ENCODE assay signal across 1 cellular context in the genomic region with DNA sequence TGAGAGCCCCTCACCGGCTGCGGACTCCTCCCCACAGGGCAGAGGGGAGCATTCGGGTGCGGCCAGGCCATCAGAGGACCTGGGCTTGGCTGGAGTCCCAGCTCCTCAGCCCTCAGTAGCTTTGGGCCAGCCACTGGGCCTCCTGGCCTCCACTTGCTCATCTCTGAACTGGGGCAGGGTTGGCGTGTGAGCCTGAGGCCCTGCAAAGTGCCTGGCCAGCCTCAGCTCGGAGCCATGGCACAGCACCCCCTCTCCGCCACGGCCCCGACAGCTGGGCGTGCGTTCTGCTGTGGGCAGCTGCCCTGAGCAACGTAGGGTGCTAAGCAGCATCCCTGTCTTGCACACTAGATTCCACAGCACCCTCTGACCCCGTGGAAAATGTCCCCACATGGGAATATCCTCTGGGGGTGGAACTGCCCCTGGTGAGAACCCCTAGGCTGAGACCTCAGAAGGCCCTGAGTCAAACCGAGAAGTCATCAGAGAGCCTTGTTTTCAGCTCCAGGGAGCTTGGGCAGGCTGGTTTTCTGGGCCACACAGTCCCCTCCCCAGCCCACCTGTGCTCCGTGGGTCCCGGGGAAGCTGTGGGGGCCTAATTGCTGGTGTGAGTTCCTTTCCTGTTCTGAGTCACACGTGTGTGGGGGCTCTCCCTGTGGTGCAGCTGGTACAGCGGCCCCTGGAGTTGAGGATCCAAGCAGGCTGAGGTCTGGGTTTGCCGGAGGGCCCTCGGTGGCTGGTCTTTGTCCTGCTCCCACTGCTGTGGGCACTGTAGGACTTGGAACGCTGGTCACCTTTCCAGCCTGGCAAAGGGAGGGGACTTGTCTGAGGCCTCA.
A peak's percentile ranks its signal among the peaks of the same experiment; 100 is the strongest.
TF ChIP-seq lines count a peak whose summit lies in the region.

No MANE protein-coding gene starts in this region.

TF ChIP-seq in HEK293, 187 proteins besides CTCF, POLR2A, EP300 and RAD21 (continued from another document):
- TF ChIP-seq, protein P1, sequence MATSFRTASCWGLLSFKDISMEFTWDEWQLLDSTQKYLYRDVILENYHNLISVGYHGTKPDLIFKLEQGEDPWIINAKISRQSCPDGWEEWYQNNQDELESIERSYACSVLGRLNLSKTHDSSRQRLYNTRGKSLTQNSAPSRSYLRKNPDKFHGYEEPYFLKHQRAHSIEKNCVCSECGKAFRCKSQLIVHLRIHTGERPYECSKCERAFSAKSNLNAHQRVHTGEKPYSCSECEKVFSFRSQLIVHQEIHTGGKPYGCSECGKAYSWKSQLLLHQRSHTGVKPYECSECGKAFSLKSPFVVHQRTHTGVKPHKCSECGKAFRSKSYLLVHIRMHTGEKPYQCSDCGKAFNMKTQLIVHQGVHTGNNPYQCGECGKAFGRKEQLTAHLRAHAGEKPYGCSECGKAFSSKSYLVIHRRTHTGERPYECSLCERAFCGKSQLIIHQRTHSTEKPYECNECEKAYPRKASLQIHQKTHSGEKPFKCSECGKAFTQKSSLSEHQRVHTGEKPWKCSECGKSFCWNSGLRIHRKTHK (tag by site-specific recombination; IDR thresholded peaks at IDR 0.05), result no peak
- no peak for TF ChIP-seq ZNF529 (tag by site-specific recombination; IDR thresholded peaks at IDR 0.05; ENCODE audit: insufficient replicate concordance)
- TF ChIP-seq MEIS1 (CRISPR knock-in tag; IDR thresholded peaks at IDR 0.05; ENCODE audit: borderline replicate concordance), result no peak
- TF ChIP-seq ZNF416 (tag by site-specific recombination; IDR thresholded peaks at IDR 0.05), result no peak
- TF ChIP-seq ZNF600 (tag by site-specific recombination; IDR thresholded peaks at IDR 0.05), result peak; percentile 50; the same call in 1 of the 2 replicates
- no peak for TF ChIP-seq ZNF157 (tag by site-specific recombination; IDR thresholded peaks at IDR 0.05)
- no peak for TF ChIP-seq ZBTB20 (tag by site-specific recombination; IDR thresholded peaks at IDR 0.05)
- no peak for TF ChIP-seq ZSCAN23 (tag by site-specific recombination; IDR thresholded peaks at IDR 0.05)
- peak; percentile 82 for TF ChIP-seq ZIC2 (tag by site-specific recombination; IDR thresholded peaks at IDR 0.05)
- TF ChIP-seq, protein P2, sequence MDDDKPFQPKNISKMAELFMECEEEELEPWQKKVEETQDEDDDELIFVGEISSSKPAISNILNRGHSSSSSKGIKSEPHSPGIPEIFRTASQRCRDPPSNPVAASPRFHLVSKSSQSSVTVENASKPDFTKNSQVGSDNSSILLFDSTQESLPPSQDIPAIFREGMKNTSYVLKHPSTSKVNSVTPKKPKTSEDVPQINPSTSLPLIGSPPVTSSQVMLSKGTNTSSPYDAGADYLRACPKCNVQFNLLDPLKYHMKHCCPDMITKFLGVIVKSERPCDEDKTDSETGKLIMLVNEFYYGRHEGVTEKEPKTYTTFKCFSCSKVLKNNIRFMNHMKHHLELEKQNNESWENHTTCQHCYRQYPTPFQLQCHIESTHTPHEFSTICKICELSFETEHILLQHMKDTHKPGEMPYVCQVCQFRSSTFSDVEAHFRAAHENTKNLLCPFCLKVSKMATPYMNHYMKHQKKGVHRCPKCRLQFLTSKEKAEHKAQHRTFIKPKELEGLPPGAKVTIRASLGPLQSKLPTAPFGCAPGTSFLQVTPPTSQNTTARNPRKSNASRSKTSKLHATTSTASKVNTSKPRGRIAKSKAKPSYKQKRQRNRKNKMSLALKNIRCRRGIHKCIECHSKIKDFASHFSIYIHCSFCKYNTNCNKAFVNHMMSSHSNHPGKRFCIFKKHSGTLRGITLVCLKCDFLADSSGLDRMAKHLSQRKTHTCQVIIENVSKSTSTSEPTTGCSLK (tag by site-specific recombination; IDR thresholded peaks at IDR 0.05), result no peak
- no peak for TF ChIP-seq ZNF560 (tag by site-specific recombination; IDR thresholded peaks at IDR 0.05; ENCODE audit: borderline replicate concordance)
- no peak for TF ChIP-seq ZNF654 (tag by site-specific recombination; IDR thresholded peaks at IDR 0.05; ENCODE audit: low read depth)
- TF ChIP-seq ZNF747 (tag by site-specific recombination; IDR thresholded peaks at IDR 0.05), result no peak
- no peak for TF ChIP-seq ZNF660 (tag by site-specific recombination; IDR thresholded peaks at IDR 0.05)
- TF ChIP-seq GLIS1 (tag by site-specific recombination; IDR thresholded peaks at IDR 0.05), result peak; percentile 69
- TF ChIP-seq, protein P3, sequence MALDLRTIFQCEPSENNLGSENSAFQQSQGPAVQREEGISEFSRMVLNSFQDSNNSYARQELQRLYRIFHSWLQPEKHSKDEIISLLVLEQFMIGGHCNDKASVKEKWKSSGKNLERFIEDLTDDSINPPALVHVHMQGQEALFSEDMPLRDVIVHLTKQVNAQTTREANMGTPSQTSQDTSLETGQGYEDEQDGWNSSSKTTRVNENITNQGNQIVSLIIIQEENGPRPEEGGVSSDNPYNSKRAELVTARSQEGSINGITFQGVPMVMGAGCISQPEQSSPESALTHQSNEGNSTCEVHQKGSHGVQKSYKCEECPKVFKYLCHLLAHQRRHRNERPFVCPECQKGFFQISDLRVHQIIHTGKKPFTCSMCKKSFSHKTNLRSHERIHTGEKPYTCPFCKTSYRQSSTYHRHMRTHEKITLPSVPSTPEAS (tag by site-specific recombination; IDR thresholded peaks at IDR 0.05), result no peak
- peak; percentile 26; the same call in 1 of the 2 replicates for TF ChIP-seq ZFHX2 (tag by site-specific recombination; conservative IDR thresholded peaks at IDR 0.05)
TF ChIP-seq in HEK293: peak in this region for 4.
